ENCODE assay signal across 19 cellular contexts in the genomic region with DNA sequence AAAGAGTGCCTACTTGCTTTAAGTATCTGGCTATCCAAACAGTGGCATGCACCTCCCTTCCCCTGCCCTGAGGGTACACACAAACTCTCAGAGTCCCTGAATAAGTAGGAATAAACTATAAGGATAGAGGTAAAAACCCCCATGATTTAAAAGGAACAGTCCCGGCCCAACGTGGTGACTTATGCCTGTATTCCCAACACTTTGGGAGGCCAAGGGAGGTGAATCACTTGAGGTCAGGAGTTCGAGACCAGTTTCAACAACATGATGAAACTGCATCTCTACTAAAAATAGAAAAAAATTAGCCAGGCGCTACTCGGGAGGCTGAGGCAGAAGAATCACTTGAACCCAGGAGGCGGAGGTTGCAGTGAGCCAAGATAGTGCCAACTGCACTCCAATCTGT. TPM values are rescaled to one million over a fixed set of nuclear protein-coding genes. Genes with fewer than 3 reads are reported as not detected.
DNase-seq lines count a peak whose midpoint lies in the region; ATAC-seq and TF ChIP-seq lines count a peak whose summit lies in the region.
"Had no signal": no experiment of that assay in that cellular context is flagged by ENCODE, and none has a peak within 500 bp of the region (broad histone marks: within the 10 kb centered on the region; RNA-seq: fewer than 3 reads in every experiment).

No MANE protein-coding gene starts in this region.

- H3K27ac Mint-ChIP-seq in stimulated activated naive CD8-positive, alpha-beta T cell treated with anti-CD3 and anti-CD28 coated beads, Interleukin-15, Interleukin-2, amounts not matched to agents 100 ng/mL and 50 ng/mL, for 24 hours, result peak overlapping the region; percentile 88
- peak overlapping the region in 1 of 2 donors; percentile 92 for H3K27ac Mint-ChIP-seq in stimulated activated naive CD8-positive, alpha-beta T cell treated with anti-CD3 and anti-CD28 coated beads, Interleukin-15, amount 100 ng/mL, for 72 hours
- H3K27ac Mint-ChIP-seq in T-helper 17 cell, result peak overlapping the region; percentile 94
- no peak overlapping the region for H3K27ac Mint-ChIP-seq in Calu3 (ENCODE audit: unreplicated experiment)

- H3K9me3 ChIP-seq in T-helper 17 cell (ENCODE audit: control insufficient read depth, low read length, poor library complexity, severe bottlenecking) (no peaks in the 10 kb centered on the region), tibial nerve (no peaks in the 10 kb centered on the region)
- H3K9me3 ChIP-seq: gastroesophageal sphincter, right atrium auricular region had no signal

- TF ChIP-seq EP300 in tibial nerve (IDR thresholded peaks at IDR 0.05), result no peak

- no peak for ATAC-seq in stimulated activated naive CD8-positive, alpha-beta T cell treated with anti-CD3 and anti-CD28 coated beads, Interleukin-15, amount 100 ng/mL, for 72 hours
- ATAC-seq in T-helper 17 cell, result no peak
- ATAC-seq in GM18909 (IDR thresholded peaks at IDR 0.05; ENCODE audit: poor library complexity, unreplicated experiment), result no peak
- ATAC-seq: gastroesophageal sphincter had no signal

- CTCF ChIA-PET in Calu3 (lab: Charles Lee), result interaction anchor here (0.6 kb wide), 1 partner anchor 10 kb away, joined by 5 read pairs; no protein-coding TSS in a partner anchor

- DNase-seq in stimulated activated naive CD8-positive, alpha-beta T cell treated with anti-CD3 and anti-CD28 coated beads, Interleukin-15, amount 100 ng/mL, for 72 hours, result no peak
- DNase-seq in T-helper 17 cell (no peak), fibroblast of gingiva (ENCODE audit: low read depth) (peak; percentile 25), tibial nerve (ENCODE audit: low spot score in 2 of 2) (no peak), cardiac septum (ENCODE audit: low spot score) (no peak), Calu3 (no peak)
- DNase-seq: activated CD4-positive, alpha-beta T cell treated with anti-CD3 and anti-CD28 coated beads for 48 hours; activated naive CD4-positive, alpha-beta T cell treated with anti-CD3 and anti-CD28 coated beads, Interleukin-2, amount 10 ng/mL, durations not matched to agents 7 days and 5 days; cortex of kidney; GF-D8; islet precursor cell; NCI-H2029 treated with DMSO at 0.1 percent for 48 hours; NK-92 treated with Interleukin-12 subunit alpha and Interleukin-12 subunit beta, amount 100 ng/mL, for 24 hours; substantia nigra; SW 1271 had no signal

- peak overlapping the region in 3 of 4 donors; percentile 67 to 99 (median 90) for H3K27ac ChIP-seq in tibial nerve
- H3K27ac ChIP-seq: right atrium auricular region had no signal

- no TSS peak for BruUV-seq in Calu3 (replicated peaks; lab: Mats Ljungman, UMichigan)

- H3K36me3 ChIP-seq in tibial nerve, result peaks cover 9 to 100% (median 29%) of the 10 kb centered on the region in 3 donors

- H3K4me1 ChIP-seq in tibial nerve, result peaks cover 0 to 87% (median 27%) of the 10 kb centered on the region in 4 donors

- no peak overlapping the region for H3K4me3 Mint-ChIP-seq in stimulated activated naive CD8-positive, alpha-beta T cell treated with anti-CD3 and anti-CD28 coated beads, Interleukin-15, Interleukin-2, amounts not matched to agents 100 ng/mL and 50 ng/mL, for 24 hours
- no peak overlapping the region for H3K4me3 Mint-ChIP-seq in stimulated activated naive CD8-positive, alpha-beta T cell treated with anti-CD3 and anti-CD28 coated beads, Interleukin-15, amount 100 ng/mL, for 72 hours
- H3K4me3 Mint-ChIP-seq in T-helper 17 cell, result no peak overlapping the region
- no peak overlapping the region for H3K4me3 Mint-ChIP-seq in Calu3 (ENCODE audit: low read depth, unreplicated experiment)
- H3K4me3 Mint-ChIP-seq: activated naive CD4-positive, alpha-beta T cell treated with anti-CD3 and anti-CD28 coated beads, Interleukin-2, amount 10 ng/mL, durations not matched to agents 7 days and 5 days had no signal

- H3K4me1 Mint-ChIP-seq in stimulated activated naive CD8-positive, alpha-beta T cell treated with anti-CD3 and anti-CD28 coated beads, Interleukin-15, Interleukin-2, amounts not matched to agents 100 ng/mL and 50 ng/mL, for 24 hours (ENCODE audit: low read depth), result peaks cover 64% of the 10 kb centered on the region
- H3K4me1 Mint-ChIP-seq in stimulated activated naive CD8-positive, alpha-beta T cell treated with anti-CD3 and anti-CD28 coated beads, Interleukin-15, amount 100 ng/mL, for 72 hours, result peaks cover 70% of the 10 kb centered on the region
- H3K4me1 Mint-ChIP-seq in T-helper 17 cell (peaks cover 31% of the 10 kb centered on the region), Calu3 (ENCODE audit: low read depth, unreplicated experiment) (peaks cover 25% of the 10 kb centered on the region)

- no peaks in the 10 kb centered on the region for H3K27me3 Mint-ChIP-seq in stimulated activated naive CD8-positive, alpha-beta T cell treated with anti-CD3 and anti-CD28 coated beads, Interleukin-15, Interleukin-2, amounts not matched to agents 100 ng/mL and 50 ng/mL, for 24 hours
- H3K27me3 Mint-ChIP-seq in stimulated activated naive CD8-positive, alpha-beta T cell treated with anti-CD3 and anti-CD28 coated beads, Interleukin-15, amount 100 ng/mL, for 72 hours, result no peaks in the 10 kb centered on the region
- H3K27me3 Mint-ChIP-seq in T-helper 17 cell, result no peaks in the 10 kb centered on the region
- H3K27me3 Mint-ChIP-seq in Calu3 (ENCODE audit: unreplicated experiment), result no peaks in the 10 kb centered on the region
- H3K27me3 Mint-ChIP-seq: activated naive CD4-positive, alpha-beta T cell treated with anti-CD3 and anti-CD28 coated beads, Interleukin-2, amount 10 ng/mL, durations not matched to agents 7 days and 5 days had no signal

- intact Hi-C loops in cardiac septum (cut with DNase I) (no loop called here), Calu3 (cut with micrococcal nuclease; ENCODE audit: unreplicated experiment) (no loop called here)

- no peaks in the 10 kb centered on the region for H3K9me3 Mint-ChIP-seq in stimulated activated naive CD8-positive, alpha-beta T cell treated with anti-CD3 and anti-CD28 coated beads, Interleukin-15, Interleukin-2, amounts not matched to agents 100 ng/mL and 50 ng/mL, for 24 hours
- H3K9me3 Mint-ChIP-seq in stimulated activated naive CD8-positive, alpha-beta T cell treated with anti-CD3 and anti-CD28 coated beads, Interleukin-15, amount 100 ng/mL, for 72 hours, result no peaks in the 10 kb centered on the region
- H3K9me3 Mint-ChIP-seq in Calu3 (ENCODE audit: low read depth, unreplicated experiment), result no peaks in the 10 kb centered on the region
- H3K9me3 Mint-ChIP-seq: activated naive CD4-positive, alpha-beta T cell treated with anti-CD3 and anti-CD28 coated beads, Interleukin-2, amount 10 ng/mL, durations not matched to agents 7 days and 5 days had no signal

- no peak for TF ChIP-seq POLR2A in tibial nerve (IDR thresholded peaks at IDR 0.05)

- no peaks in the 10 kb centered on the region for H3K27me3 ChIP-seq in tibial nerve
- H3K27me3 ChIP-seq: gastroesophageal sphincter, right atrium auricular region had no signal

- H3K36me3 Mint-ChIP-seq in stimulated activated naive CD8-positive, alpha-beta T cell treated with anti-CD3 and anti-CD28 coated beads, Interleukin-15, Interleukin-2, amounts not matched to agents 100 ng/mL and 50 ng/mL, for 24 hours (ENCODE audit: low read depth), result peaks cover 53% of the 10 kb centered on the region
- H3K36me3 Mint-ChIP-seq in T-helper 17 cell (ENCODE audit: low read depth) (peaks cover 12% of the 10 kb centered on the region), Calu3 (ENCODE audit: insufficient read depth, unreplicated experiment) (peaks cover 37% of the 10 kb centered on the region)

- WGBS in tibial nerve, 2 donors, result 68 to 73% methylated on average over 6 of the region's 6 CpGs

- no peak overlapping the region for H3K4me3 ChIP-seq in tibial nerve
- H3K4me3 ChIP-seq: gastroesophageal sphincter, right atrium auricular region had no signal

- no peak for TF ChIP-seq CTCF in tibial nerve (IDR thresholded peaks at IDR 0.05)
- TF ChIP-seq CTCF in Calu3 (IDR thresholded peaks at IDR 0.05; ENCODE audit: unreplicated experiment), result no peak

RNA-seq across cellular contexts. Expression of a gene that starts 22.2 kb away (rescaled TPM):
- total RNA-seq in T-helper 17 cell, result 100 to 1,000 TPM; 275 to 286 TPM
- total RNA-seq in tibial nerve, result 100 to 1,000 TPM; 466 to 595 (median 566) TPM
- total RNA-seq in cardiac septum, result 20.7 TPM
- total RNA-seq in Calu3 (2022), result 54.3 and 93.5 TPM in 2 replicates

RNA-seq across cellular contexts. Expression of a gene that starts 53.4 kb away (rescaled TPM):
- not detected for total RNA-seq in T-helper 17 cell
- not detected for total RNA-seq in tibial nerve
- not detected for total RNA-seq in cardiac septum
- 1.1 and 1.9 TPM in 2 replicates for total RNA-seq in Calu3 (2022)
